ENCODE assay signal across 27 cellular contexts in genomic region chr3:40262331-40262730, GRCh38.
"Had no signal": no experiment of that assay in that cellular context is flagged by ENCODE, and none has a peak within 500 bp of the region (broad histone marks: within the 10 kb centered on the region; RNA-seq: fewer than 3 reads in every experiment).

No MANE protein-coding gene starts in this region.

- H3K4me1 ChIP-seq: gastrocnemius medialis, stomach, suprapubic skin, tibial artery, upper lobe of right lung had no signal

- H3K27ac Mint-ChIP-seq: activated CD4-positive, alpha-beta memory T cell treated with anti-CD3 and anti-CD28 coated beads, Interleukin-2, amount 10 ng/mL, durations not matched to agents 7 days and 5 days; activated CD4-positive, alpha-beta T cell treated with anti-CD3 and anti-CD28 coated beads, Interleukin-2, amount 10 ng/mL, durations not matched to agents 7 days and 5 days; activated naive CD4-positive, alpha-beta T cell treated with anti-CD3 and anti-CD28 coated beads, Interleukin-2, amount 50 U/mL, for 72 hours; activated T-cell treated with anti-CD3 and anti-CD28 coated beads, Interleukin-2, amount 50 U/mL, for 24 hours; natural killer cell treated with Interleukin-12 subunit alpha and Interleukin-12 subunit beta and Interleukin-15 and Interleukin-18, amount 100 ng/mL, for 72 hours; stimulated activated naive B cell treated with anti-CD40 and anti-IgM and Interleukin-4, amounts not matched to agents 10 μg/mL and 1 μg/mL and 100 μg/mL, for 72 hours had no signal

- H3K27ac ChIP-seq: coronary artery, gastrocnemius medialis, left ventricle myocardium inferior, stomach, suprapubic skin, tibial artery, upper lobe of right lung, WERI-Rb-1 had no signal

- H3K9me3 Mint-ChIP-seq: activated CD4-positive, alpha-beta memory T cell treated with anti-CD3 and anti-CD28 coated beads, Interleukin-2, amount 10 ng/mL, durations not matched to agents 7 days and 5 days; activated CD4-positive, alpha-beta T cell treated with anti-CD3 and anti-CD28 coated beads, Interleukin-2, amount 10 ng/mL, durations not matched to agents 7 days and 5 days; activated naive CD4-positive, alpha-beta T cell treated with anti-CD3 and anti-CD28 coated beads, Interleukin-2, amount 50 U/mL, for 72 hours; activated T-cell treated with anti-CD3 and anti-CD28 coated beads, Interleukin-2, amount 50 U/mL, for 24 hours; central memory CD8-positive, alpha-beta T cell; natural killer cell treated with Interleukin-12 subunit alpha and Interleukin-12 subunit beta and Interleukin-15 and Interleukin-18, amount 100 ng/mL, for 72 hours; stimulated activated naive B cell treated with anti-CD40 and anti-IgM and Interleukin-4, amounts not matched to agents 10 μg/mL and 1 μg/mL and 100 μg/mL, for 72 hours had no signal

- DNase-seq: activated CD4-positive, alpha-beta memory T cell treated with anti-CD3 and anti-CD28 coated beads, Interleukin-2, amount 10 ng/mL, durations not matched to agents 7 days and 5 days; activated CD4-positive, alpha-beta T cell treated with anti-CD3 and anti-CD28 coated beads, Interleukin-2, amount 10 ng/mL, durations not matched to agents 7 days and 5 days; activated CD4-positive, CD25-positive, alpha-beta regulatory T cell treated with anti-CD3 and anti-CD28 coated beads, Interleukin-2, amount 50 U/mL, for 72 hours; activated CD8-positive, alpha-beta memory T cell treated with anti-CD3 and anti-CD28 coated beads, Interleukin-2, amount 50 U/mL, for 48 hours; activated T-cell treated with anti-CD3 and anti-CD28 coated beads, Interleukin-2, amount 50 U/mL, for 24 hours; effector memory CD4-positive, alpha-beta T cell; gastrocnemius medialis; glutamatergic neuron; left ventricle myocardium inferior; mucosa of descending colon; posterior cingulate gyrus; right cardiac atrium; stimulated activated CD4-positive, alpha-beta T cell treated with anti-CD3 and anti-CD28 coated beads, Interleukin-15, amount 100 ng/mL, for 24 hours; stimulated activated CD4-positive, alpha-beta T cell treated with anti-CD3 and anti-CD28 coated beads, Interleukin-2, amount 100 ng/mL, for 24 hours; stimulated activated naive B cell treated with anti-CD40 and anti-IgM and Interleukin-4, amounts not matched to agents 10 μg/mL and 1 μg/mL and 100 μg/mL, for 72 hours; stomach; T-helper 9 cell; tibial artery; upper lobe of right lung; WERI-Rb-1 had no signal

- H3K27me3 Mint-ChIP-seq: activated CD4-positive, alpha-beta memory T cell treated with anti-CD3 and anti-CD28 coated beads, Interleukin-2, amount 10 ng/mL, durations not matched to agents 7 days and 5 days; activated CD4-positive, alpha-beta T cell treated with anti-CD3 and anti-CD28 coated beads, Interleukin-2, amount 10 ng/mL, durations not matched to agents 7 days and 5 days; activated T-cell treated with anti-CD3 and anti-CD28 coated beads, Interleukin-2, amount 50 U/mL, for 24 hours; central memory CD8-positive, alpha-beta T cell; natural killer cell treated with Interleukin-12 subunit alpha and Interleukin-12 subunit beta and Interleukin-15 and Interleukin-18, amount 100 ng/mL, for 72 hours; stimulated activated naive B cell treated with anti-CD40 and anti-IgM and Interleukin-4, amounts not matched to agents 10 μg/mL and 1 μg/mL and 100 μg/mL, for 72 hours had no signal

- H3K9me3 ChIP-seq: gastrocnemius medialis, left ventricle myocardium inferior, mucosa of descending colon, stomach, suprapubic skin, tibial artery, upper lobe of right lung had no signal

- H3K4me3 ChIP-seq: coronary artery, dorsolateral prefrontal cortex, gastrocnemius medialis, left ventricle myocardium inferior, lung, mucosa of descending colon, stomach, suprapubic skin, tibial artery, upper lobe of right lung had no signal

- H3K4me1 Mint-ChIP-seq: activated CD4-positive, alpha-beta memory T cell treated with anti-CD3 and anti-CD28 coated beads, Interleukin-2, amount 10 ng/mL, durations not matched to agents 7 days and 5 days; activated CD4-positive, alpha-beta T cell treated with anti-CD3 and anti-CD28 coated beads, Interleukin-2, amount 10 ng/mL, durations not matched to agents 7 days and 5 days; central memory CD8-positive, alpha-beta T cell; stimulated activated naive B cell treated with anti-CD40 and anti-IgM and Interleukin-4, amounts not matched to agents 10 μg/mL and 1 μg/mL and 100 μg/mL, for 72 hours had no signal

- ATAC-seq: activated naive CD4-positive, alpha-beta T cell treated with anti-CD3 and anti-CD28 coated beads, Interleukin-2, amount 50 U/mL, for 72 hours; gastrocnemius medialis; mucosa of descending colon; natural killer cell treated with Interleukin-12 subunit alpha and Interleukin-12 subunit beta and Interleukin-15 and Interleukin-18, amount 100 ng/mL, for 72 hours; right cardiac atrium; stimulated activated naive B cell treated with anti-CD40 and anti-IgM and Interleukin-4, amounts not matched to agents 10 μg/mL and 1 μg/mL and 100 μg/mL, for 72 hours; upper lobe of right lung had no signal

- H3K36me3 Mint-ChIP-seq: activated naive CD4-positive, alpha-beta T cell treated with anti-CD3 and anti-CD28 coated beads, Interleukin-2, amount 50 U/mL, for 72 hours; natural killer cell treated with Interleukin-12 subunit alpha and Interleukin-12 subunit beta and Interleukin-15 and Interleukin-18, amount 100 ng/mL, for 72 hours; stimulated activated naive B cell treated with anti-CD40 and anti-IgM and Interleukin-4, amounts not matched to agents 10 μg/mL and 1 μg/mL and 100 μg/mL, for 72 hours had no signal

- H3K36me3 ChIP-seq: gastrocnemius medialis, left ventricle myocardium inferior, suprapubic skin, tibial artery, upper lobe of right lung, WERI-Rb-1 had no signal

- H3K4me3 Mint-ChIP-seq: activated CD4-positive, alpha-beta memory T cell treated with anti-CD3 and anti-CD28 coated beads, Interleukin-2, amount 10 ng/mL, durations not matched to agents 7 days and 5 days; activated CD4-positive, alpha-beta T cell treated with anti-CD3 and anti-CD28 coated beads, Interleukin-2, amount 10 ng/mL, durations not matched to agents 7 days and 5 days; activated T-cell treated with anti-CD3 and anti-CD28 coated beads, Interleukin-2, amount 50 U/mL, for 24 hours; central memory CD8-positive, alpha-beta T cell; natural killer cell treated with Interleukin-12 subunit alpha and Interleukin-12 subunit beta and Interleukin-15 and Interleukin-18, amount 100 ng/mL, for 72 hours; stimulated activated naive B cell treated with anti-CD40 and anti-IgM and Interleukin-4, amounts not matched to agents 10 μg/mL and 1 μg/mL and 100 μg/mL, for 72 hours had no signal

- H3K27me3 ChIP-seq: dorsolateral prefrontal cortex, gastrocnemius medialis, stomach, suprapubic skin, tibial artery, upper lobe of right lung had no signal
